In genomic region chr4:159227378-159227777, GRCh38 we compare ENCODE assay signal across 8 cellular contexts.
DNase-seq lines count a peak whose midpoint lies in the region; ATAC-seq, FAIRE-seq and TF ChIP-seq lines count a peak whose summit lies in the region.

No MANE protein-coding gene starts in this region.

- H3K27ac Mint-ChIP-seq in activated T-helper 1 cell treated with anti-CD3 and anti-CD28 coated beads, Interleukin-12 subunit alpha, Interleukin-12 subunit beta, Interleukin-2, Interleukin-4 antibody, amounts not matched to agents 30 ng/mL and 10 ng/mL and 1 ng/mL, durations not matched to agents 14 hours and 24 hours and 36 hours = no peak overlapping the region

- H3K36me3 Mint-ChIP-seq in activated T-helper 1 cell treated with anti-CD3 and anti-CD28 coated beads, Interleukin-12 subunit alpha, Interleukin-12 subunit beta, Interleukin-2, Interleukin-4 antibody, amounts not matched to agents 30 ng/mL and 10 ng/mL and 1 ng/mL, durations not matched to agents 14 hours and 24 hours and 36 hours (ENCODE audit: low read depth) = peaks cover 2% of the 10 kb centered on the region

- peak; percentile 61 for ATAC-seq in left ventricle myocardium superior
- peak; percentile 92 to 97 for ATAC-seq in gastrocnemius medialis

- TF ChIP-seq POLR2A in H54 (IDR thresholded peaks at IDR 0.05; ENCODE audit: low read depth, low read length) (no peak), adrenal gland (IDR thresholded peaks at IDR 0.05) (no peak), gastrocnemius medialis (IDR thresholded peaks at IDR 0.05) (no peak)

- TF ChIP-seq CTCF in adrenal gland (IDR thresholded peaks at IDR 0.05) (no peak), gastrocnemius medialis (IDR thresholded peaks at IDR 0.05 in 4 of 5, conservative IDR thresholded peaks at IDR 0.05 in 1 of 5) (no peak)

- H3K27ac ChIP-seq in adrenal gland = peak overlapping the region in 4 of 5 donors; percentile 10 to 74 (median 64)
- H3K27ac ChIP-seq in gastrocnemius medialis = peak overlapping the region; percentile 76 to 83 (median 80)

- H3K9me3 ChIP-seq in adrenal gland (replicated peaks in 1 of 3) (no peaks in the 10 kb centered on the region), gastrocnemius medialis (no peaks in the 10 kb centered on the region)

- no peak overlapping the region for H3K4me3 Mint-ChIP-seq in activated T-helper 1 cell treated with anti-CD3 and anti-CD28 coated beads, Interleukin-12 subunit alpha, Interleukin-12 subunit beta, Interleukin-2, Interleukin-4 antibody, amounts not matched to agents 30 ng/mL and 10 ng/mL and 1 ng/mL, durations not matched to agents 14 hours and 24 hours and 36 hours

- 50 to 59% (median 53%) methylated on average over 3 of the region's 3 CpGs for WGBS in adrenal gland, 4 donors

- intact Hi-C loops in adrenal gland (cut with DNase I) = no loop called here
- intact Hi-C loops in left ventricle myocardium superior (cut with micrococcal nuclease) = no loop called here
- intact Hi-C loops in gastrocnemius medialis (cut with DNase I; ENCODE audit: low total_unique reads) = no loop called here
- intact Hi-C loops in activated T-helper 1 cell treated with anti-CD3 and anti-CD28 coated beads, Interleukin-12 subunit alpha, Interleukin-12 subunit beta, Interleukin-2, Interleukin-4 antibody, amounts not matched to agents 30 ng/mL and 10 ng/mL and 1 ng/mL, durations not matched to agents 14 hours and 24 hours and 36 hours (cut with micrococcal nuclease) = no loop called here

- H3K4me1 Mint-ChIP-seq in activated T-helper 1 cell treated with anti-CD3 and anti-CD28 coated beads, Interleukin-12 subunit alpha, Interleukin-12 subunit beta, Interleukin-2, Interleukin-4 antibody, amounts not matched to agents 30 ng/mL and 10 ng/mL and 1 ng/mL, durations not matched to agents 14 hours and 24 hours and 36 hours (ENCODE audit: low read depth) = peaks cover 8% of the 10 kb centered on the region

- H3K9me3 Mint-ChIP-seq in activated T-helper 1 cell treated with anti-CD3 and anti-CD28 coated beads, Interleukin-12 subunit alpha, Interleukin-12 subunit beta, Interleukin-2, Interleukin-4 antibody, amounts not matched to agents 30 ng/mL and 10 ng/mL and 1 ng/mL, durations not matched to agents 14 hours and 24 hours and 36 hours = no peaks in the 10 kb centered on the region

- DNase-seq in H54 (ENCODE audit: insufficient read length, low spot score) (no peak), adrenal gland (no peak), left ventricle myocardium superior (no peak), gastrocnemius medialis (no peak), DMS79 (lab: John Stamatoyannopoulos, UW) (no peak), D341Med (ENCODE audit: low spot score) (no peak)
- DNase-seq in activated T-helper 1 cell treated with anti-CD3 and anti-CD28 coated beads, Interleukin-12 subunit alpha, Interleukin-12 subunit beta, Interleukin-2, Interleukin-4 antibody, amounts not matched to agents 30 ng/mL and 10 ng/mL and 1 ng/mL, durations not matched to agents 14 hours and 24 hours and 36 hours (ENCODE audit: low spot score) = no peak
- DNase-seq in activated CD4-positive, alpha-beta T cell treated with anti-CD3 and anti-CD28 coated beads, Interleukin-2, amount 50 U/mL, for 1 hour = no peak

- H3K4me3 ChIP-seq in adrenal gland (peak overlapping the region in 1 of 4 donors; percentile 46), gastrocnemius medialis (peak overlapping the region; percentile 39 to 54 (median 50))

- H3K36me3 ChIP-seq in adrenal gland (replicated peaks in 1 of 2) (no peaks in the 10 kb centered on the region), gastrocnemius medialis (no peaks in the 10 kb centered on the region)

- H3K27me3 ChIP-seq in adrenal gland (no peaks in the 10 kb centered on the region), gastrocnemius medialis (no peaks in the 10 kb centered on the region)

- in situ Hi-C loops in gastrocnemius medialis (cut with MboI; ENCODE audit: low sequenced_read_pairs in 4 of 4) = no loop called here

- no peaks in the 10 kb centered on the region for H3K27me3 Mint-ChIP-seq in activated T-helper 1 cell treated with anti-CD3 and anti-CD28 coated beads, Interleukin-12 subunit alpha, Interleukin-12 subunit beta, Interleukin-2, Interleukin-4 antibody, amounts not matched to agents 30 ng/mL and 10 ng/mL and 1 ng/mL, durations not matched to agents 14 hours and 24 hours and 36 hours (ENCODE audit: insufficient read depth)

- H3K4me1 ChIP-seq in adrenal gland (replicated peaks in 1 of 2) (peaks cover 3 to 16% of the 10 kb centered on the region in 2 donors), gastrocnemius medialis (peaks cover 35 to 51% of the 10 kb centered on the region in 2 donors)

- FAIRE-seq in H54 (lab: Jason Lieb, UNC) = peak; percentile 68
